Comparison of ENCODE assay signal across 1 cellular context in genomic region chr16:10728488-10728887, GRCh38.
TF ChIP-seq lines count a peak whose summit lies in the region.

No MANE protein-coding gene starts in this region.

TF ChIP-seq in HepG2, 621 proteins besides CTCF, POLR2A, EP300 and RAD21 (continued from another document):
- TF ChIP-seq, protein P1, sequence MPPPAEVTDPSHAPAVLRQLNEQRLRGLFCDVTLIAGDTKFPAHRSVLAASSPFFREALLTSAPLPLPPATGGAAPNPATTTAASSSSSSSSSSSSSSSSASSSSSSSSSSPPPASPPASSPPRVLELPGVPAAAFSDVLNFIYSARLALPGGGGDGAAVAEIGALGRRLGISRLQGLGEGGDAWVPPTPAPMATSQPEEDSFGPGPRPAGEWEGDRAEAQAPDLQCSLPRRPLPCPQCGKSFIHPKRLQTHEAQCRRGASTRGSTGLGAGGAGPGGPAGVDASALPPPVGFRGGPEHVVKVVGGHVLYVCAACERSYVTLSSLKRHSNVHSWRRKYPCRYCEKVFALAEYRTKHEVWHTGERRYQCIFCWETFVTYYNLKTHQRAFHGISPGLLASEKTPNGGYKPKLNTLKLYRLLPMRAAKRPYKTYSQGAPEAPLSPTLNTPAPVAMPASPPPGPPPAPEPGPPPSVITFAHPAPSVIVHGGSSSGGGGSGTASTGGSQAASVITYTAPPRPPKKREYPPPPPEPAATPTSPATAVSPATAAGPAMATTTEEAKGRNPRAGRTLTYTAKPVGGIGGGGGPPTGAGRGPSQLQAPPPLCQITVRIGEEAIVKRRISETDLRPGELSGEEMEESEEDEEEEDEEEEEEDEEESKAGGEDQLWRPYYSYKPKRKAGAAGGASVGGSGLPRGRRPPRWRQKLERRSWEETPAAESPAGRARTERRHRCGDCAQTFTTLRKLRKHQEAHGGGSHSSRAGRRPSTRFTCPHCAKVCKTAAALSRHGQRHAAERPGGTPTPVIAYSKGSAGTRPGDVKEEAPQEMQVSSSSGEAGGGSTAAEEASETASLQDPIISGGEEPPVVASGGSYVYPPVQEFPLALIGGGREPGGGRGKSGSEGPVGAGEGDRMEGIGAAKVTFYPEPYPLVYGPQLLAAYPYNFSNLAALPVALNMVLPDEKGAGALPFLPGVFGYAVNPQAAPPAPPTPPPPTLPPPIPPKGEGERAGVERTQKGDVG (CRISPR knock-in tag; IDR thresholded peaks at IDR 0.05; ENCODE audit: borderline replicate concordance) = no peak
TF ChIP-seq in HepG2: peak in this region for 8.
